ENCODE assay signal across 13 cellular contexts in genomic region chr4:169437299-169438047, GRCh38.
A peak's percentile ranks its signal among the peaks of the same experiment; 100 is the strongest.
DNase-seq lines count a peak whose midpoint lies in the region; ATAC-seq and TF ChIP-seq lines count a peak whose summit lies in the region.
"Had no signal": no experiment of that assay in that cellular context is flagged by ENCODE, and none has a peak within 500 bp of the region (broad histone marks: within the 10 kb centered on the region; RNA-seq: fewer than 3 reads in every experiment).

No MANE protein-coding gene starts in this region.

- TF ChIP-seq POLR2A in tibial nerve (IDR thresholded peaks at IDR 0.05): no peak

- ATAC-seq in GM18517 (IDR thresholded peaks at IDR 0.05; ENCODE audit: unreplicated experiment) (peak; percentile 93), GM21367 (IDR thresholded peaks at IDR 0.05; ENCODE audit: unreplicated experiment) (peak; percentile 91), HG03039 (IDR thresholded peaks at IDR 0.05; ENCODE audit: unreplicated experiment) (peak; percentile 88)
- ATAC-seq: activated T-cell treated with anti-CD3 and anti-CD28 coated beads, Interleukin-2, amount 50 U/mL, for 4 hours had no signal

- H3K4me3 ChIP-seq in tibial nerve: no peak overlapping the region
- H3K4me3 ChIP-seq: uterus had no signal

- no peaks in the 10 kb centered on the region for H3K27me3 ChIP-seq in tibial nerve
- H3K27me3 ChIP-seq: uterus had no signal

- peaks cover 0 to 29% (median 8%) of the 10 kb centered on the region in 4 donors for H3K4me1 ChIP-seq in tibial nerve
- H3K4me1 ChIP-seq: uterus had no signal

- H3K27ac ChIP-seq in tibial nerve: no peak overlapping the region
- H3K27ac ChIP-seq: uterus had no signal

- WGBS in tibial nerve, 2 donors: 87 to 92% methylated on average over 7 of the region's 7 CpGs

- peak; percentile 2 for DNase-seq in SK-N-DZ (ENCODE audit: low spot score)
- DNase-seq in tibial nerve (ENCODE audit: low spot score in 2 of 2): no peak
- DNase-seq in cerebellum (ENCODE audit: low spot score): no peak
- no peak for DNase-seq in islet precursor cell
- no peak for DNase-seq in NCI-H226
- DNase-seq: activated T-cell treated with anti-CD3 and anti-CD28 coated beads, Interleukin-2, amount 50 U/mL, for 4 hours; CD4-positive, alpha-beta memory T cell; NCI-H524 treated with DMSO at 0.1 percent for 48 hours; T-helper 9 cell; uterus had no signal

- TF ChIP-seq CTCF in tibial nerve (IDR thresholded peaks at IDR 0.05): no peak

- H3K9me3 ChIP-seq in tibial nerve: no peaks in the 10 kb centered on the region
- H3K9me3 ChIP-seq: uterus had no signal

- peaks cover 0 to 24% (median 0%) of the 10 kb centered on the region in 3 donors for H3K36me3 ChIP-seq in tibial nerve
- H3K36me3 ChIP-seq: uterus had no signal

- no peak for TF ChIP-seq EP300 in tibial nerve (IDR thresholded peaks at IDR 0.05)
